In the genomic region with DNA sequence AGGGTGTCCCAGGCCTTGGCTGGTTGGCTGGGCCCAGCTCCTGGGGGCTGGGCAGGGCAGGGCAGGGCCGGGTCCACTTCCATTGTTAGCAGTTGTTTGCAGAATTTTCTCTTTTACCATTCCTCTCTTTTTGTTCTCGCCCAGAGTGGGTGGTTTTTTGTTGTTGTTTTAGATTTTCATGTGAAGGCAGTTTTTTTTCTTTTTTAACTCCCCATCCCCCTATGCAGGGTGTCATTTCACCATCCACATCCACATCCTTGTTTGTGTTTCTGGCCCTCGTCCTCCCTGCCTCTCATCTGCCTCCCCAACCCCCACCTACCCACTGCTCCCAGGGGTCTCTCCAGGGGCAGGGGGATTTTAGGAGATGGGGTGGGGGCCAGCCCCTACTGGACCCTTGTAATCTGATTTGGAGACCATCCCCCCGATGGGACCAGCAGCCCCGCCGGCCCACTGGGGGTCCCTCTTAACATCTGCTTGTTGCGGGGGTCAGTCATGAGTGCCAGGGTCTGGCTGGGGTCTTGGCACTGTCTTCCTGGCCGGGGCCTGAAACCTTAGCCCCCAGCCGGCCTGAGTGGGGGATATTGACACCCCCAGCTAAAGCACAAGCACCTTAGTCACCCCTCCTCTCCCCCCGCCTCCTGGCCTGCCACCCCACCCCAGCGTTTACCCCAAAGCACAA, we compare ENCODE assay signal across 1 cellular context.
TF ChIP-seq lines count a peak whose summit lies in the region.

No MANE protein-coding gene starts in this region.

TF ChIP-seq in WTC11, 78 proteins besides CTCF, POLR2A, EP300 and RAD21 (continued from another document):
- TF ChIP-seq AFF4 (CRISPR knock-in tag; IDR thresholded peaks at IDR 0.05; ENCODE audit: borderline replicate concordance): no peak
- no peak for TF ChIP-seq GABPB1 (CRISPR knock-in tag; IDR thresholded peaks at IDR 0.05)
- no peak for TF ChIP-seq CREM (CRISPR knock-in tag; IDR thresholded peaks at IDR 0.05)
- TF ChIP-seq ZNF219 (CRISPR knock-in tag; IDR thresholded peaks at IDR 0.05; ENCODE audit: borderline replicate concordance): no peak
- no peak for TF ChIP-seq CREB1 (CRISPR knock-in tag; IDR thresholded peaks at IDR 0.05)
- TF ChIP-seq E2F5 (CRISPR knock-in tag; IDR thresholded peaks at IDR 0.05): no peak
- no peak for TF ChIP-seq FOXP4 (CRISPR knock-in tag; IDR thresholded peaks at IDR 0.05)
- TF ChIP-seq ARID4B (CRISPR knock-in tag; IDR thresholded peaks at IDR 0.05; ENCODE audit: borderline replicate concordance): no peak
- TF ChIP-seq, protein P1, sequence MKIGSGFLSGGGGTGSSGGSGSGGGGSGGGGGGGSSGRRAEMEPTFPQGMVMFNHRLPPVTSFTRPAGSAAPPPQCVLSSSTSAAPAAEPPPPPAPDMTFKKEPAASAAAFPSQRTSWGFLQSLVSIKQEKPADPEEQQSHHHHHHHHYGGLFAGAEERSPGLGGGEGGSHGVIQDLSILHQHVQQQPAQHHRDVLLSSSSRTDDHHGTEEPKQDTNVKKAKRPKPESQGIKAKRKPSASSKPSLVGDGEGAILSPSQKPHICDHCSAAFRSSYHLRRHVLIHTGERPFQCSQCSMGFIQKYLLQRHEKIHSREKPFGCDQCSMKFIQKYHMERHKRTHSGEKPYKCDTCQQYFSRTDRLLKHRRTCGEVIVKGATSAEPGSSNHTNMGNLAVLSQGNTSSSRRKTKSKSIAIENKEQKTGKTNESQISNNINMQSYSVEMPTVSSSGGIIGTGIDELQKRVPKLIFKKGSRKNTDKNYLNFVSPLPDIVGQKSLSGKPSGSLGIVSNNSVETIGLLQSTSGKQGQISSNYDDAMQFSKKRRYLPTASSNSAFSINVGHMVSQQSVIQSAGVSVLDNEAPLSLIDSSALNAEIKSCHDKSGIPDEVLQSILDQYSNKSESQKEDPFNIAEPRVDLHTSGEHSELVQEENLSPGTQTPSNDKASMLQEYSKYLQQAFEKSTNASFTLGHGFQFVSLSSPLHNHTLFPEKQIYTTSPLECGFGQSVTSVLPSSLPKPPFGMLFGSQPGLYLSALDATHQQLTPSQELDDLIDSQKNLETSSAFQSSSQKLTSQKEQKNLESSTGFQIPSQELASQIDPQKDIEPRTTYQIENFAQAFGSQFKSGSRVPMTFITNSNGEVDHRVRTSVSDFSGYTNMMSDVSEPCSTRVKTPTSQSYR (CRISPR knock-in tag; IDR thresholded peaks at IDR 0.05): no peak
- no peak for TF ChIP-seq TEAD4 (CRISPR knock-in tag; IDR thresholded peaks at IDR 0.05)
- no peak for TF ChIP-seq ZNF396 (CRISPR knock-in tag; IDR thresholded peaks at IDR 0.05; ENCODE audit: borderline replicate concordance)
- no peak for TF ChIP-seq NFE2L1 (CRISPR knock-in tag; IDR thresholded peaks at IDR 0.05)
- TF ChIP-seq, protein P2, sequence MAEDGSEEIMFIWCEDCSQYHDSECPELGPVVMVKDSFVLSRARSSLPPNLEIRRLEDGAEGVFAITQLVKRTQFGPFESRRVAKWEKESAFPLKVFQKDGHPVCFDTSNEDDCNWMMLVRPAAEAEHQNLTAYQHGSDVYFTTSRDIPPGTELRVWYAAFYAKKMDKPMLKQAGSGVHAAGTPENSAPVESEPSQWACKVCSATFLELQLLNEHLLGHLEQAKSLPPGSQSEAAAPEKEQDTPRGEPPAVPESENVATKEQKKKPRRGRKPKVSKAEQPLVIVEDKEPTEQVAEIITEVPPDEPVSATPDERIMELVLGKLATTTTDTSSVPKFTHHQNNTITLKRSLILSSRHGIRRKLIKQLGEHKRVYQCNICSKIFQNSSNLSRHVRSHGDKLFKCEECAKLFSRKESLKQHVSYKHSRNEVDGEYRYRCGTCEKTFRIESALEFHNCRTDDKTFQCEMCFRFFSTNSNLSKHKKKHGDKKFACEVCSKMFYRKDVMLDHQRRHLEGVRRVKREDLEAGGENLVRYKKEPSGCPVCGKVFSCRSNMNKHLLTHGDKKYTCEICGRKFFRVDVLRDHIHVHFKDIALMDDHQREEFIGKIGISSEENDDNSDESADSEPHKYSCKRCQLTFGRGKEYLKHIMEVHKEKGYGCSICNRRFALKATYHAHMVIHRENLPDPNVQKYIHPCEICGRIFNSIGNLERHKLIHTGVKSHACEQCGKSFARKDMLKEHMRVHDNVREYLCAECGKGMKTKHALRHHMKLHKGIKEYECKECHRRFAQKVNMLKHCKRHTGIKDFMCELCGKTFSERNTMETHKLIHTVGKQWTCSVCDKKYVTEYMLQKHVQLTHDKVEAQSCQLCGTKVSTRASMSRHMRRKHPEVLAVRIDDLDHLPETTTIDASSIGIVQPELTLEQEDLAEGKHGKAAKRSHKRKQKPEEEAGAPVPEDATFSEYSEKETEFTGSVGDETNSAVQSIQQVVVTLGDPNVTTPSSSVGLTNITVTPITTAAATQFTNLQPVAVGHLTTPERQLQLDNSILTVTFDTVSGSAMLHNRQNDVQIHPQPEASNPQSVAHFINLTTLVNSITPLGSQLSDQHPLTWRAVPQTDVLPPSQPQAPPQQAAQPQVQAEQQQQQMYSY (CRISPR knock-in tag; IDR thresholded peaks at IDR 0.05): no peak
- TF ChIP-seq CBFB (CRISPR knock-in tag; IDR thresholded peaks at IDR 0.05; ENCODE audit: low read depth): no peak
- no peak for TF ChIP-seq IRF2 (CRISPR knock-in tag; IDR thresholded peaks at IDR 0.05; ENCODE audit: borderline replicate concordance, low read depth)
- TF ChIP-seq PREB (CRISPR knock-in tag; IDR thresholded peaks at IDR 0.05; ENCODE audit: borderline replicate concordance): no peak
